ENCODE assay signal across 8 cellular contexts in genomic region chr2:25879133-25879730, GRCh38. TPM values are rescaled to one million over a fixed set of nuclear protein-coding genes. Genes with fewer than 3 reads are reported as not detected.
DNase-seq lines count a peak whose midpoint lies in the region; ATAC-seq and TF ChIP-seq lines count a peak whose summit lies in the region.

No MANE protein-coding gene starts in this region.

- no peaks in the 10 kb centered on the region for H3K9me2 ChIP-seq in DOHH2 (replicated peaks; ENCODE audit: control insufficient read depth, low read length)

- H3K4me3 ChIP-seq in DOHH2 (ENCODE audit: low read length) (peak overlapping the region; percentile 90), choroid plexus epithelial cell (ENCODE audit: low read depth, low read length) (peak overlapping the region; percentile 98), aorta (ENCODE audit: low read length in 2 of 2) (peak overlapping the region in 1 of 2 donors; percentile 5)

- peak overlapping the region; percentile 98 for H3K4me3 Mint-ChIP-seq in nephron progenitor cell

- H4K20me1 ChIP-seq in DOHH2 (ENCODE audit: control insufficient read depth, insufficient read depth, low read depth, low read length), result peaks cover 17% of the 10 kb centered on the region

- H3K9me3 Mint-ChIP-seq in nephron progenitor cell, result no peaks in the 10 kb centered on the region

- no peak for ATAC-seq in left colon
- ATAC-seq in aorta (ENCODE audit: low FRiP score), result no peak
- ATAC-seq in HG03196 (IDR thresholded peaks at IDR 0.05; ENCODE audit: unreplicated experiment), result no peak

- H3K27me3 ChIP-seq in DOHH2 (ENCODE audit: control insufficient read depth, low read length) (no peaks in the 10 kb centered on the region), aorta (ENCODE audit: control insufficient read depth in 1 of 2, insufficient read depth in 2 of 2, low read length in 1 of 2) (no peaks in the 10 kb centered on the region)

- H3K27ac Mint-ChIP-seq in nephron progenitor cell, result no peak overlapping the region

- H3K4me2 ChIP-seq in DOHH2 (ENCODE audit: low read length), result peak overlapping the region; percentile 64

- H3K27ac ChIP-seq in DOHH2 (ENCODE audit: low read depth, low read length) (no peak overlapping the region), aorta (ENCODE audit: low read depth in 1 of 2, low read length in 2 of 2) (peak overlapping the region in 1 of 2 donors; percentile 52)

- H3K9me3 ChIP-seq in DOHH2 (ENCODE audit: control insufficient read depth, insufficient read depth, low read length) (no peaks in the 10 kb centered on the region), aorta (ENCODE audit: control insufficient read depth, low read length) (no peaks in the 10 kb centered on the region)

- peaks cover 25% of the 10 kb centered on the region for H3K4me1 Mint-ChIP-seq in nephron progenitor cell

- intact Hi-C loops in left colon (cut with DNase I, micrococcal nuclease), result no loop called here
- intact Hi-C loops in aorta (cut with DNase I), result no loop called here

- TF ChIP-seq CTCF in DOHH2 (IDR thresholded peaks at IDR 0.05; ENCODE audit: low read depth, low read length, poor library complexity, severe bottlenecking) (no peak), choroid plexus epithelial cell (conservative IDR thresholded peaks at IDR 0.05; ENCODE audit: low read depth, low read length) (no peak), nephron progenitor cell (IDR thresholded peaks at IDR 0.05) (no peak)

- peaks cover 23% of the 10 kb centered on the region for H3K4me1 ChIP-seq in DOHH2 (ENCODE audit: control insufficient read depth, low read length)
- no peaks in the 10 kb centered on the region for H3K4me1 ChIP-seq in aorta (ENCODE audit: control insufficient read depth in 1 of 2, insufficient read depth in 2 of 2, low read length in 2 of 2)

- H3K36me3 Mint-ChIP-seq in nephron progenitor cell (ENCODE audit: low read depth), result peaks cover 10% of the 10 kb centered on the region

- peaks cover 40% of the 10 kb centered on the region for H3K79me2 ChIP-seq in DOHH2 (ENCODE audit: control insufficient read depth, low read length)

- peak; percentile 48 for DNase-seq in NCI-H146 treated with DMSO at 0.1 percent for 48 hours (lab: John Stamatoyannopoulos, UW; ENCODE audit: unreplicated experiment)
- peak; percentile 73 for DNase-seq in choroid plexus epithelial cell (ENCODE audit: low read depth)
- no peak for DNase-seq in nephron progenitor cell
- no peak for DNase-seq in left colon
- no peak for DNase-seq in iPS-NIHi11 (ENCODE audit: low spot score)
- DNase-seq in aorta, result no peak

- H3K27me3 Mint-ChIP-seq in nephron progenitor cell (ENCODE audit: low read depth, poor library complexity), result peaks cover 27% of the 10 kb centered on the region

- H3F3A ChIP-seq in DOHH2 (ENCODE audit: control insufficient read depth, insufficient read depth), result no peaks in the 10 kb centered on the region

- WGBS in aorta, 2 donors, result 91 to 93% methylated on average over 5 of the region's 5 CpGs

- H3K36me3 ChIP-seq in DOHH2 (ENCODE audit: control insufficient read depth, low read length) (peaks cover 21% of the 10 kb centered on the region), aorta (ENCODE audit: control insufficient read depth in 1 of 2, insufficient read depth in 2 of 2, low read length in 1 of 2) (no peaks in the 10 kb centered on the region)

RNA-seq across cellular contexts. Expression of gene ASXL2, which starts 0.9 kb away (rescaled TPM):
- 10 to 100 TPM; 30.7 to 33.8 TPM for total RNA-seq in left colon
- total RNA-seq in aorta, result 10 to 100 TPM; 25.3 to 32.7 TPM
- polyA plus RNA-seq in aorta, result 1 to 10 TPM; 1.4 to 3.0 TPM

Comparison
In these comparisons a context has a peak if more than half of its experiments do, and no peak if none do; other contexts are left out.
1. DNase-seq: peak in NCI-H146 treated with DMSO at 0.1 percent for 48 hours (single experiment) and choroid plexus epithelial cell (single experiment); none in nephron progenitor cell (single experiment), left colon (0 of 2), iPS-NIHi11 (single experiment) and aorta (0 of 2).